Comparison of ENCODE assay signal across 8 cellular contexts in the genomic region with DNA sequence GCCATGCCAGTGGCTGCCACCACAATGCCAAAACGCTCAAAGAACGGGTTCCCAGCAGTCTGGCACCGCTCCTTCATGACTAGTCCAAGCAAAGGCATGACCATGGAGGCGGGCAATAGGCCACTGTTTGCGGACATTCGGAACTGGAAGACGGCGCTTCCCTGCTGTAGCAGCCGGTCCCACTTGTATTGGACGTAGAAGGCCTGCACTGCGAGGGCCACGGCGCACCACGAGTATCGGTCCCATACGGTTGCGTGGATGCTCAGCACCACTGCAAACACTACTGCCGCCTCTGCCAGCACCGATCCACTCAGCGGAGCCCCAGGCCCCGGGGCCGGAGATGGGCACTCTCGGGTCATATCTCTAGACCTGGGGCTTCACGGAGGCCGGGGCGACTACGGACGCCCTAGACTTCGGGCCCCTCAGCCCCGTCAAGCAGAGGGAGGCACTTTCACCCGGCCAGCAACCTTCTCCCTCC. TPM values are rescaled to one million over a fixed set of nuclear protein-coding genes. Genes with fewer than 3 reads are reported as not detected.
DNase-seq lines count a peak whose midpoint lies in the region; ATAC-seq and TF ChIP-seq lines count a peak whose summit lies in the region.

No MANE protein-coding gene starts in this region.

- no peak for TF ChIP-seq CTCF in type B pancreatic cell (conservative IDR thresholded peaks at IDR 0.05)

- no peak overlapping the region for H2BK120ac ChIP-seq in mesenchymal stem cell (ENCODE audit: low read depth, low read length)

- H3K27ac Mint-ChIP-seq in effector memory CD8-positive, alpha-beta T cell, result peak overlapping the region; percentile 94 to 96
- H3K27ac Mint-ChIP-seq in type B pancreatic cell, result peak overlapping the region; percentile 89

- peaks cover 24 to 30% of the 10 kb centered on the region in 2 donors for H3K4me1 Mint-ChIP-seq in effector memory CD8-positive, alpha-beta T cell (ENCODE audit: low read depth in 2 of 2)
- peaks cover 18% of the 10 kb centered on the region for H3K4me1 Mint-ChIP-seq in type B pancreatic cell (ENCODE audit: unreplicated experiment)

- peak overlapping the region; percentile 85 for H2AFZ ChIP-seq in mesenchymal stem cell (ENCODE audit: low read depth, low read length)

- no peak overlapping the region for H2BK5ac ChIP-seq in mesenchymal stem cell (ENCODE audit: low read depth, low read length, poor library complexity, severe bottlenecking)

- peak overlapping the region; percentile 88 for H3K27ac ChIP-seq in mesenchymal stem cell (ENCODE audit: low read length, poor library complexity, severe bottlenecking)

- ATAC-seq in HG02943 (IDR thresholded peaks at IDR 0.05; ENCODE audit: low read depth, unreplicated experiment), result peak; percentile 29
- peak; percentile 7 for ATAC-seq in effector memory CD8-positive, alpha-beta T cell (replicated peaks)

- DNase-seq in NCI-H1105 treated with DMSO at 0.1 percent for 48 hours (lab: John Stamatoyannopoulos, UW), result peak; percentile 25
- DNase-seq in NCI-H1105 (lab: John Stamatoyannopoulos, UW), result no peak
- DNase-seq in SW480 (ENCODE audit: low spot score), result peak; percentile 30
- DNase-seq in effector memory CD8-positive, alpha-beta T cell, result peak in 2 of 3 experiments; percentile 6 to 14
- DNase-seq in mesenchymal stem cell, result no peak
- no peak for DNase-seq in type B pancreatic cell (ENCODE audit: extremely low spot score, unreplicated experiment)
- no peak for DNase-seq in OCI-M2 (lab: John Stamatoyannopoulos, UW; ENCODE audit: unreplicated experiment)

- H3K14ac ChIP-seq in mesenchymal stem cell (ENCODE audit: low read length in 2 of 2), result peak overlapping the region in 1 of 2 experiments; percentile 98

- H3K36me3 ChIP-seq in mesenchymal stem cell (ENCODE audit: control insufficient read depth in 1 of 2, insufficient read depth in 2 of 2, low read depth in 1 of 2, low read length in 2 of 2), result peaks cover 41 to 48% of the 10 kb centered on the region in 2 experiments

- peak overlapping the region; percentile 57 for H4K91ac ChIP-seq in mesenchymal stem cell (ENCODE audit: low read length)

- peak overlapping the region; percentile 76 to 92 for H3K4me3 ChIP-seq in mesenchymal stem cell (ENCODE audit: insufficient read depth in 1 of 2, low read depth in 1 of 2, low read length in 2 of 2)

- peak overlapping the region; percentile 90 to 94 for H3K18ac ChIP-seq in mesenchymal stem cell (ENCODE audit: low read depth in 1 of 2, low read length in 2 of 2)

- H3K27me3 ChIP-seq in mesenchymal stem cell (ENCODE audit: control insufficient read depth in 1 of 2, insufficient read depth in 1 of 2, low read length in 2 of 2), result no peaks in the 10 kb centered on the region

- H3K27me3 Mint-ChIP-seq in effector memory CD8-positive, alpha-beta T cell, result no peaks in the 10 kb centered on the region
- H3K27me3 Mint-ChIP-seq in type B pancreatic cell, result no peaks in the 10 kb centered on the region

- H2BK15ac ChIP-seq in mesenchymal stem cell (ENCODE audit: low read depth, poor library complexity, severe bottlenecking), result peak overlapping the region; percentile 2

- H3K9ac ChIP-seq in mesenchymal stem cell (ENCODE audit: low read length), result peak overlapping the region; percentile 97

- H2BK12ac ChIP-seq in mesenchymal stem cell (ENCODE audit: low read length in 2 of 2), result peak overlapping the region in 1 of 2 experiments; percentile 49

- peaks cover 13% of the 10 kb centered on the region for H3K4me1 ChIP-seq in mesenchymal stem cell (ENCODE audit: control insufficient read depth, insufficient read depth, low read depth, low read length)

- H3K4me2 ChIP-seq in mesenchymal stem cell (ENCODE audit: low read length, poor library complexity, severe bottlenecking), result peak overlapping the region; percentile 54

- no peak overlapping the region for H2AK5ac ChIP-seq in mesenchymal stem cell (ENCODE audit: low read length, severe bottlenecking)

- H3K9me3 ChIP-seq in mesenchymal stem cell (ENCODE audit: control insufficient read depth, low read length), result no peaks in the 10 kb centered on the region

- peaks cover 47% of the 10 kb centered on the region for H3K79me1 ChIP-seq in mesenchymal stem cell (replicated peaks; ENCODE audit: low read length, poor library complexity, severe bottlenecking)

- H3K23ac ChIP-seq in mesenchymal stem cell (ENCODE audit: low read length in 2 of 2), result peak overlapping the region in 1 of 2 experiments; percentile 71

- peak overlapping the region; percentile 52 to 85 for H3K4ac ChIP-seq in mesenchymal stem cell (ENCODE audit: low read depth in 1 of 2, low read length in 2 of 2)

- peak overlapping the region; percentile 94 for H3K4me3 Mint-ChIP-seq in effector memory CD8-positive, alpha-beta T cell
- H3K4me3 Mint-ChIP-seq in type B pancreatic cell, result peak overlapping the region; percentile 93

- WGBS in mesenchymal stem cell, result 8% methylated on average over 31 of the region's 31 CpGs

- H3K36me3 Mint-ChIP-seq in effector memory CD8-positive, alpha-beta T cell (ENCODE audit: insufficient read depth), result peaks cover 41% of the 10 kb centered on the region
- H3K36me3 Mint-ChIP-seq in type B pancreatic cell, result peaks cover 17% of the 10 kb centered on the region

- H4K8ac ChIP-seq in mesenchymal stem cell (ENCODE audit: low read length), result peak overlapping the region; percentile 96

- H3K9me3 Mint-ChIP-seq in effector memory CD8-positive, alpha-beta T cell, result no peaks in the 10 kb centered on the region
- no peaks in the 10 kb centered on the region for H3K9me3 Mint-ChIP-seq in type B pancreatic cell

RNA-seq across cellular contexts. Expression of a gene that starts 0.4 kb away (rescaled TPM):
- polyA plus RNA-seq in mesenchymal stem cell (2013, experiment 1 of 2), result 31.1 TPM
- 31.0 TPM for polyA plus RNA-seq in mesenchymal stem cell (2013, experiment 2 of 2)
- total RNA-seq in type B pancreatic cell (ENCODE audit: low replicate concordance), result 18.8 and 21.6 TPM in 2 replicates

RNA-seq across cellular contexts. Expression of a gene that starts 0.5 kb away (rescaled TPM):
- polyA plus RNA-seq in mesenchymal stem cell (2013, experiment 1 of 2), result 14.9 TPM
- 14.6 TPM for polyA plus RNA-seq in mesenchymal stem cell (2013, experiment 2 of 2)
- 36.4 and 63.7 TPM in 2 replicates for total RNA-seq in type B pancreatic cell (ENCODE audit: low replicate concordance)

RNA-seq across cellular contexts. Expression of a gene that starts 26.2 kb away (rescaled TPM):
- 24.3 TPM for polyA plus RNA-seq in mesenchymal stem cell (2013, experiment 1 of 2)
- polyA plus RNA-seq in mesenchymal stem cell (2013, experiment 2 of 2), result 25.0 TPM
- total RNA-seq in type B pancreatic cell (ENCODE audit: low replicate concordance), result 10.0 and 14.3 TPM in 2 replicates

Comparison
In these comparisons a context has a peak if more than half of its experiments do, and no peak if none do; other contexts are left out.
1. DNase-seq: peak in NCI-H1105 treated with DMSO at 0.1 percent for 48 hours (single experiment), SW480 (single experiment) and effector memory CD8-positive, alpha-beta T cell (2 of 3); none in NCI-H1105 (single experiment), mesenchymal stem cell (single experiment), type B pancreatic cell (single experiment) and OCI-M2 (single experiment).